ENCODE assay signal across 13 cellular contexts in the genomic region with DNA sequence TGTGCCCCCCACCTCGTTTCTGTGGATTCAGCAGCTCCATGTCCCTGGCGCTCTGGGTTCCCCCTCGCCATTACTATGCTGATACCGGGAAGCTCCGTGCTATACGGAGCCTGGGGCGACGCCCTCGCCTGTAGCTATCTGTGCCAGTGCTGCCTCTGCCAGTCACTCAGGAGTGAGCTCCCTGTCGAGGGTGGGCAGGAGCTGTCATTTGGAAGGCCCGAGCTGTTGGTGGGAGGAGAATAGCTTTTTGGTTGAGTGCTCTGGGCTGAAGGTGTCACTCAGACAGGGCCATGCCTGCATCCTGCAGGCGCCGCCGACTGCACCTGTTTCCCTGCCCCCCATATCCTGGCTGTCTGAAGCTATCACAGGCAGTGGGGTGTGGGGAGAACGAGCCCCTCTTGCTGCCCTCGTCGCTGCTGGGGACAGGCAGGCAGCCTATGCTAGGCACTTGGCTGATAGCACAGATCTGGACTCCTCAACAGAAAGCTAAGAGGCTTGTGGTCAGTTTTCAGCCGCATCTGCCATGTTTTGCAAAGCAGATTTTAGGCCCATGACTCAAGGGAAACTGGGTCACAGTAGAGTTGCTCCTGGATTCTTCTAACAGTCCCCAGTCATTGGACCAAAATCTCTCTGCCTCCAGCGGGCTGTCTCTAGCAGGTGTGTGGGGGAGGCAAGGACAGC. TPM values are rescaled to one million over a fixed set of nuclear protein-coding genes. Genes with fewer than 3 reads are reported as not detected.
DNase-seq lines count a peak whose midpoint lies in the region; ATAC-seq and TF ChIP-seq lines count a peak whose summit lies in the region.
"Had no signal": no experiment of that assay in that cellular context is flagged by ENCODE, and none has a peak within 500 bp of the region (broad histone marks: within the 10 kb centered on the region; RNA-seq: fewer than 3 reads in every experiment).

No MANE protein-coding gene starts in this region.

- H3K27ac ChIP-seq in WERI-Rb-1 (peak overlapping the region; percentile 72), SK-N-SH (ENCODE audit: low read depth in 2 of 2, low read length in 1 of 2) (no peak overlapping the region)
- H3K27ac ChIP-seq: colonic mucosa, KMS-11, thyroid gland had no signal

- H3K9me3 ChIP-seq in WERI-Rb-1 (ENCODE audit: severe bottlenecking), result no peaks in the 10 kb centered on the region
- no peaks in the 10 kb centered on the region for H3K9me3 ChIP-seq in SK-N-SH
- H3K9me3 ChIP-seq: colonic mucosa, thyroid gland had no signal

- peaks cover 20% of the 10 kb centered on the region for H3K27me3 Mint-ChIP-seq in memory B cell
- peaks cover 37 to 39% of the 10 kb centered on the region in 2 donors for H3K27me3 Mint-ChIP-seq in natural killer cell (ENCODE audit: low read depth in 2 of 2)

- no peaks in the 10 kb centered on the region for H4K20me1 ChIP-seq in SK-N-SH (ENCODE audit: insufficient read depth)

- H3K36me3 ChIP-seq in WERI-Rb-1 (peaks cover 53% of the 10 kb centered on the region), SK-N-SH (replicated peaks in 1 of 2; ENCODE audit: control insufficient read depth in 1 of 2, insufficient read depth in 2 of 2, low read length in 1 of 2) (no peaks in the 10 kb centered on the region)
- H3K36me3 ChIP-seq: colonic mucosa, thyroid gland had no signal

- peaks cover 0 to 12% of the 10 kb centered on the region in 2 experiments; a peak in 1 of 4 replicates for H3K4me1 ChIP-seq in SK-N-SH (ENCODE audit: control insufficient read depth in 1 of 2, insufficient read depth in 2 of 2, low read depth in 1 of 2, low read length in 1 of 2)

- H3K9me3 Mint-ChIP-seq in memory B cell (no peaks in the 10 kb centered on the region), natural killer cell (no peaks in the 10 kb centered on the region)
- no peaks in the 10 kb centered on the region for H3K9me3 Mint-ChIP-seq in stimulated activated effector memory CD8-positive, alpha-beta T cell treated with anti-CD3 and anti-CD28 coated beads, Interleukin-12 subunit alpha, Interleukin-12 subunit beta, amount 100 ng/mL, for 72 hours

- peak; percentile 34 for ATAC-seq in GM19351 (IDR thresholded peaks at IDR 0.05; ENCODE audit: unreplicated experiment)
- ATAC-seq in memory B cell (ENCODE audit: low read depth), result peak; percentile 28
- ATAC-seq in GM18519 (IDR thresholded peaks at IDR 0.05; ENCODE audit: low FRiP score, unreplicated experiment), result no peak
- no peak for ATAC-seq in natural killer cell
- no peak for ATAC-seq in stimulated activated effector memory CD8-positive, alpha-beta T cell treated with anti-CD3 and anti-CD28 coated beads, Interleukin-12 subunit alpha, Interleukin-12 subunit beta, amount 100 ng/mL, for 72 hours

- peak; percentile 19 for DNase-seq in D341Med (ENCODE audit: low spot score)
- peak; percentile 62 for DNase-seq in WERI-Rb-1
- DNase-seq in memory B cell (ENCODE audit: low spot score in 2 of 2), result peak; percentile 19 to 39
- no peak for DNase-seq in natural killer cell
- no peak for DNase-seq in stimulated activated effector memory CD8-positive, alpha-beta T cell treated with anti-CD3 and anti-CD28 coated beads, Interleukin-12 subunit alpha, Interleukin-12 subunit beta, amount 100 ng/mL, for 72 hours (ENCODE audit: low spot score in 2 of 2)
- DNase-seq in SK-N-SH, result no peak
- DNase-seq: activated naive CD4-positive, alpha-beta T cell; colonic mucosa; NCI-H1930; thyroid gland had no signal

- H3K4me1 Mint-ChIP-seq in memory B cell (peaks cover 26% of the 10 kb centered on the region), natural killer cell (peaks cover 0 to 6% of the 10 kb centered on the region in 2 donors)
- H3K4me1 Mint-ChIP-seq in stimulated activated effector memory CD8-positive, alpha-beta T cell treated with anti-CD3 and anti-CD28 coated beads, Interleukin-12 subunit alpha, Interleukin-12 subunit beta, amount 100 ng/mL, for 72 hours, result peaks cover 28% of the 10 kb centered on the region

- no peak overlapping the region for H3K27ac Mint-ChIP-seq in memory B cell
- H3K27ac Mint-ChIP-seq in natural killer cell, result no peak overlapping the region
- no peak overlapping the region for H3K27ac Mint-ChIP-seq in stimulated activated effector memory CD8-positive, alpha-beta T cell treated with anti-CD3 and anti-CD28 coated beads, Interleukin-12 subunit alpha, Interleukin-12 subunit beta, amount 100 ng/mL, for 72 hours

- no peak for TF ChIP-seq EP300 in SK-N-SH (IDR thresholded peaks at IDR 0.05; ENCODE audit: borderline replicate concordance in 1 of 2, low read depth in 1 of 2, low read length in 1 of 2)

- no peaks in the 10 kb centered on the region for H3K79me2 ChIP-seq in SK-N-SH (ENCODE audit: insufficient read depth)

- H3F3A ChIP-seq in SK-N-SH (replicated peaks; ENCODE audit: insufficient read depth), result no peaks in the 10 kb centered on the region

- no peak overlapping the region for H2AFZ ChIP-seq in SK-N-SH (ENCODE audit: low read depth)

- CTCF ChIA-PET in SK-N-SH (lab: Yijun Ruan, JAX), result interaction anchor here (0.9 to 2.3 kb wide), 2 partner anchors 11 to 52 kb away, joined by 3 to 7 read pairs; no protein-coding TSS in a partner anchor

- intact Hi-C loops in natural killer cell (cut with micrococcal nuclease), result no loop called here

- H3K4me3 ChIP-seq in WERI-Rb-1 (ENCODE audit: low read depth, low read length), result no peak overlapping the region
- no peak overlapping the region for H3K4me3 ChIP-seq in SK-N-SH (ENCODE audit: low read depth in 2 of 2, low read length in 1 of 2)
- H3K4me3 ChIP-seq: thyroid gland had no signal

- no peak overlapping the region for H3K4me2 ChIP-seq in SK-N-SH
- H3K4me2 ChIP-seq: KMS-11 had no signal

- H3K9me2 ChIP-seq in SK-N-SH, result no peaks in the 10 kb centered on the region

- H3K27me3 ChIP-seq in WERI-Rb-1 (ENCODE audit: insufficient read depth, low read depth, severe bottlenecking) (no peaks in the 10 kb centered on the region), SK-N-SH (ENCODE audit: insufficient read depth) (0 out of 2 replicates have a peak, but pooled peaks cover 5% of the 10 kb centered on the region)

- no peak overlapping the region for H3K9ac ChIP-seq in SK-N-SH
- H3K9ac ChIP-seq: KMS-11 had no signal

- peak overlapping the region; percentile 59 for H3K4me3 Mint-ChIP-seq in memory B cell
- no peak overlapping the region for H3K4me3 Mint-ChIP-seq in natural killer cell
- H3K4me3 Mint-ChIP-seq in stimulated activated effector memory CD8-positive, alpha-beta T cell treated with anti-CD3 and anti-CD28 coated beads, Interleukin-12 subunit alpha, Interleukin-12 subunit beta, amount 100 ng/mL, for 72 hours, result no peak overlapping the region

- WGBS in SK-N-SH (ENCODE audit: low lambda C conversion rate), result 63% methylated on average over 12 of the region's 19 CpGs

- H3K36me3 Mint-ChIP-seq in memory B cell (no peaks in the 10 kb centered on the region), natural killer cell (no peaks in the 10 kb centered on the region)
- H3K36me3 Mint-ChIP-seq in stimulated activated effector memory CD8-positive, alpha-beta T cell treated with anti-CD3 and anti-CD28 coated beads, Interleukin-12 subunit alpha, Interleukin-12 subunit beta, amount 100 ng/mL, for 72 hours, result no peaks in the 10 kb centered on the region

- TF ChIP-seq RAD21 in SK-N-SH (IDR thresholded peaks at IDR 0.05; ENCODE audit: low read length), result no peak

- POLR2A ChIA-PET in SK-N-SH (lab: Yijun Ruan, JAX), result interaction anchor here (0.6 kb wide), 1 partner anchor 28 kb away, joined by 3 read pairs; no protein-coding TSS in a partner anchor

- TF ChIP-seq CTCF in WERI-Rb-1 (IDR thresholded peaks at IDR 0.05; ENCODE audit: low read depth, low read length), result no peak
- no peak for TF ChIP-seq CTCF in natural killer cell (IDR thresholded peaks at IDR 0.05)
- no peak for TF ChIP-seq CTCF in SK-N-SH (IDR thresholded peaks at IDR 0.05)

TF ChIP-seq in SK-N-SH, 30 proteins besides CTCF, POLR2A, EP300 and RAD21 (continues in another document):
- TF ChIP-seq POLR2AphosphoS5 (IDR thresholded peaks at IDR 0.05; ENCODE audit: low read depth, low read length), result no peak
- no peak for TF ChIP-seq ELF1 (IDR thresholded peaks at IDR 0.05)
- no peak for TF ChIP-seq RXRA (IDR thresholded peaks at IDR 0.05; ENCODE audit: borderline replicate concordance, low read depth)
- TF ChIP-seq, protein P1, sequence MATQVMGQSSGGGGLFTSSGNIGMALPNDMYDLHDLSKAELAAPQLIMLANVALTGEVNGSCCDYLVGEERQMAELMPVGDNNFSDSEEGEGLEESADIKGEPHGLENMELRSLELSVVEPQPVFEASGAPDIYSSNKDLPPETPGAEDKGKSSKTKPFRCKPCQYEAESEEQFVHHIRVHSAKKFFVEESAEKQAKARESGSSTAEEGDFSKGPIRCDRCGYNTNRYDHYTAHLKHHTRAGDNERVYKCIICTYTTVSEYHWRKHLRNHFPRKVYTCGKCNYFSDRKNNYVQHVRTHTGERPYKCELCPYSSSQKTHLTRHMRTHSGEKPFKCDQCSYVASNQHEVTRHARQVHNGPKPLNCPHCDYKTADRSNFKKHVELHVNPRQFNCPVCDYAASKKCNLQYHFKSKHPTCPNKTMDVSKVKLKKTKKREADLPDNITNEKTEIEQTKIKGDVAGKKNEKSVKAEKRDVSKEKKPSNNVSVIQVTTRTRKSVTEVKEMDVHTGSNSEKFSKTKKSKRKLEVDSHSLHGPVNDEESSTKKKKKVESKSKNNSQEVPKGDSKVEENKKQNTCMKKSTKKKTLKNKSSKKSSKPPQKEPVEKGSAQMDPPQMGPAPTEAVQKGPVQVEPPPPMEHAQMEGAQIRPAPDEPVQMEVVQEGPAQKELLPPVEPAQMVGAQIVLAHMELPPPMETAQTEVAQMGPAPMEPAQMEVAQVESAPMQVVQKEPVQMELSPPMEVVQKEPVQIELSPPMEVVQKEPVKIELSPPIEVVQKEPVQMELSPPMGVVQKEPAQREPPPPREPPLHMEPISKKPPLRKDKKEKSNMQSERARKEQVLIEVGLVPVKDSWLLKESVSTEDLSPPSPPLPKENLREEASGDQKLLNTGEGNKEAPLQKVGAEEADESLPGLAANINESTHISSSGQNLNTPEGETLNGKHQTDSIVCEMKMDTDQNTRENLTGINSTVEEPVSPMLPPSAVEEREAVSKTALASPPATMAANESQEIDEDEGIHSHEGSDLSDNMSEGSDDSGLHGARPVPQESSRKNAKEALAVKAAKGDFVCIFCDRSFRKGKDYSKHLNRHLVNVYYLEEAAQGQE (IDR thresholded peaks at IDR 0.05; ENCODE audit: low read depth, low read length), result no peak
- TF ChIP-seq JUND (IDR thresholded peaks at IDR 0.05), result no peak
- no peak for TF ChIP-seq MEF2A (IDR thresholded peaks at IDR 0.05; ENCODE audit: borderline replicate concordance, low read depth)
- no peak for TF ChIP-seq SMC3 (IDR thresholded peaks at IDR 0.05; ENCODE audit: low read depth, low read length)
- TF ChIP-seq GATA2 (CRISPR knock-in tag; IDR thresholded peaks at IDR 0.05), result no peak

RNA-seq across cellular contexts. Expression of a gene that starts 31.8 kb away (rescaled TPM):
- not detected for total RNA-seq in natural killer cell
- 0.56 and 0.65 TPM in 2 replicates for polyA plus RNA-seq in SK-N-SH (2012; rRNA removed)
- polyA plus RNA-seq in SK-N-SH (2012; cell fraction: cytosol; rRNA removed), result 0.86 and 1.2 TPM in 2 replicates
- polyA plus RNA-seq in SK-N-SH (2012; cell fraction: nucleus; rRNA removed), result 0.66 and 1.7 TPM in 2 replicates

Comparison
In these comparisons a context has a peak if more than half of its experiments do, and no peak if none do; other contexts are left out.
1. DNase-seq: peak in D341Med (single experiment), WERI-Rb-1 (single experiment) and memory B cell (2 of 2); none in natural killer cell (single experiment), stimulated activated effector memory CD8-positive, alpha-beta T cell treated with anti-CD3 and anti-CD28 coated beads, Interleukin-12 subunit alpha, Interleukin-12 subunit beta, amount 100 ng/mL, for 72 hours (0 of 2) and SK-N-SH (single experiment).
2. ATAC-seq: peak in GM19351 (single experiment) and memory B cell (single experiment); none in GM18519 (single experiment), natural killer cell (0 of 3) and stimulated activated effector memory CD8-positive, alpha-beta T cell treated with anti-CD3 and anti-CD28 coated beads, Interleukin-12 subunit alpha, Interleukin-12 subunit beta, amount 100 ng/mL, for 72 hours (single experiment).